Comparison of ENCODE assay signal across 25 cellular contexts in the genomic region with DNA sequence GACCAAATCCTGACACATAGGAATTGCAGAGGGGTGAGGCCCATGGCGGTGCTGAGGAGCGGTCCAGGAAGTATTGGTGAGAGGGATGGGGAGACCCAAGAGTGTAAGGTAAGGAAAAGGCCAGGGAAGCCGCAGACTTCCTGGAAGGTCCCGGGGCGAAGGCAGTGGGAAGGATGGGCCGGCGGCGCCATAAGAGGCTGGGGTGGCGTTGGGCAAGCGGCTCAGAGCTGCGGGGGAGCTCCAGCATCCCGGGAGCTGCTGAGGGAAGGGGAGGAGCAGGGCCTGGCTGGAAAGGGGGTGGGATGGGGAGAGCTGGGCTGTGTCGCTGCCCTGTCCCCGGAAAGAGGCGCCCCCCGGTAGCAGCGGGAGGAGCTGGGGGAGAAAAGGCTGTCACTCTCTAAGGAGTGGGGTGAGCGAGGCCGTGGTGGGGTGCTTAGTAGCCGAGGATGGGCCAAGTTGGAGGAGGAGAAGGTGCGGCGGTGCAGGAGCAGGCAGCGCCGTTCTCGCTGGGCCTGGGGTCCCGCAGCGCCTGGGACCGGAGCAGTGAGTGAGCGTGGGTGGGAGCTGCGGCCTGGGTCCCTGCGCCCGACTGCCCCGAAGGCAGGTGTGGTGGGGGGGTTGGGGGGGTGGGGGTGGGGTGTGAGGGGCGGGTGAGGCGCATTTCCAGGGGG. TPM values are rescaled to one million over a fixed set of nuclear protein-coding genes. Genes with fewer than 3 reads are reported as not detected.
"Had no signal": no experiment of that assay in that cellular context is flagged by ENCODE, and none has a peak within 500 bp of the region (broad histone marks: within the 10 kb centered on the region; RNA-seq: fewer than 3 reads in every experiment).

No MANE protein-coding gene starts in this region.

- H3K27ac ChIP-seq: KMS-11, SJSA1, SK-N-MC had no signal

- H3K27me3 ChIP-seq: SJSA1 had no signal

- H3K36me3 ChIP-seq: SJSA1 had no signal

- H3K4me1 ChIP-seq: SJSA1 had no signal

- DNase-seq: Kasumi-1, MV-4-11, NCI-H1048, NCI-H1105, NCI-H1417, NCI-H1436 treated with DMSO at 0.1 percent for 48 hours, NCI-H1694, NCI-H187 treated with DMSO at 0.1 percent for 48 hours, NCI-H2029 treated with DMSO at 0.1 percent for 48 hours, NCI-H226, NCI-H446, NCI-H510A, NCI-H524 treated with DMSO at 0.1 percent for 48 hours, NCI-H69, NCI-H774, Right ventricle myocardium superior, RPMI8226, SIG-M5 had no signal

- H3K9me3 ChIP-seq: SJSA1 had no signal

- H3K4me3 Mint-ChIP-seq: IgD-negative memory B cell had no signal

- H3K4me3 ChIP-seq: K562, SJSA1, SK-N-MC had no signal

- ATAC-seq: HepG2, K562 had no signal

- H3K4me1 Mint-ChIP-seq: IgD-negative memory B cell had no signal

- H3K27ac Mint-ChIP-seq: IgD-negative memory B cell had no signal

RNA-seq across cellular contexts. Expression of a gene that starts 30.7 kb away (rescaled TPM):
- total RNA-seq: HepG2, K562, M059J, SJSA1 had no signal
- polyA plus RNA-seq: HepG2, IgD-negative memory B cell, K562 had no signal
